In genomic region chr11:69509846-69510390, GRCh38 we compare ENCODE assay signal across 29 cellular contexts. TPM values are rescaled to one million over a fixed set of nuclear protein-coding genes. Genes with fewer than 3 reads are reported as not detected.
"Had no signal": no experiment of that assay in that cellular context is flagged by ENCODE, and none has a peak within 500 bp of the region (broad histone marks: within the 10 kb centered on the region; RNA-seq: fewer than 3 reads in every experiment).

No MANE protein-coding gene starts in this region.

- H3K36me3 ChIP-seq: heart left ventricle, neutrophil, pancreas, upper lobe of left lung had no signal

- H3K27me3 Mint-ChIP-seq: activated naive CD8-positive, alpha-beta T cell treated with anti-CD3 and anti-CD28 coated beads for 36 hours had no signal

- H3K4me3 Mint-ChIP-seq: activated CD4-positive, alpha-beta T cell treated with anti-CD3 and anti-CD28 coated beads, Interleukin-2, amount 10 ng/mL, durations not matched to agents 24 days and 14 days; activated naive CD8-positive, alpha-beta T cell treated with anti-CD3 and anti-CD28 coated beads for 36 hours; activated T-cell treated with anti-CD3 and anti-CD28 coated beads, Interleukin-2, amount 50 U/mL, for 24 hours; natural killer cell treated with Interleukin-12 subunit alpha and Interleukin-12 subunit beta and Interleukin-15 and Interleukin-18, amount 100 ng/mL, for 72 hours; stimulated activated naive B cell treated with anti-CD40 and anti-IgM and Interleukin-4, amounts not matched to agents 10 μg/mL and 1 μg/mL and 100 μg/mL, for 72 hours; T-cell; T-helper 2 cell treated with Interferon-gamma antibody and Interleukin-4, amounts not matched to agents 5 μg/mL and 100 μg/mL, for 36 hours had no signal

- DNase-seq: activated CD4-positive, alpha-beta T cell treated with anti-CD3 and anti-CD28 coated beads, Interleukin-2, amount 10 ng/mL, durations not matched to agents 24 days and 14 days; activated naive CD4-positive, alpha-beta T cell treated with Interleukin-2 at 50 U/mL for 16 hours; activated naive CD8-positive, alpha-beta T cell treated with anti-CD3 and anti-CD28 coated beads for 36 hours; activated T-cell treated with anti-CD3 and anti-CD28 coated beads, Interleukin-2, amount 50 U/mL, for 24 hours; cerebellar nuclear complex; effector CD4-positive, alpha-beta T cell; heart left ventricle; stimulated activated CD4-positive, alpha-beta T cell treated with anti-CD3 and anti-CD28 coated beads, Interleukin-15, amount 100 ng/mL, for 24 hours; stimulated activated CD4-positive, alpha-beta T cell treated with anti-CD3 and anti-CD28 coated beads, Interleukin-2, amount 100 ng/mL, for 48 hours; stimulated activated CD8-positive, alpha-beta memory T cell treated with anti-CD3 and anti-CD28 coated beads, Interleukin-4, amount 100 ng/mL, for 48 hours; stimulated activated naive B cell treated with anti-CD40 and anti-IgM and Interleukin-4, amounts not matched to agents 10 μg/mL and 1 μg/mL and 100 μg/mL, for 72 hours; T-cell had no signal

- H3K36me3 Mint-ChIP-seq: activated naive CD8-positive, alpha-beta T cell treated with anti-CD3 and anti-CD28 coated beads for 36 hours; natural killer cell treated with Interleukin-12 subunit alpha and Interleukin-12 subunit beta and Interleukin-15 and Interleukin-18, amount 100 ng/mL, for 72 hours; T-cell had no signal

- H3K27me3 ChIP-seq: heart left ventricle, pancreas, upper lobe of left lung had no signal

- H3K4me3 ChIP-seq: heart left ventricle, pancreas, skin epidermis, upper lobe of left lung had no signal

- ATAC-seq: activated CD4-positive, CD25-positive, alpha-beta regulatory T cell treated with anti-CD3 and anti-CD28 coated beads, Interleukin-2, amount 50 U/mL, for 24 hours; heart left ventricle; left lobe of liver; pancreas; right cardiac atrium; stimulated activated naive B cell treated with anti-CD40 and anti-IgM and Interleukin-4, amounts not matched to agents 10 μg/mL and 1 μg/mL and 100 μg/mL, for 72 hours; T-cell had no signal

- H3K9me3 Mint-ChIP-seq: activated CD4-positive, alpha-beta T cell treated with anti-CD3 and anti-CD28 coated beads, Interleukin-2, amount 10 ng/mL, durations not matched to agents 24 days and 14 days; activated T-cell treated with anti-CD3 and anti-CD28 coated beads, Interleukin-2, amount 50 U/mL, for 24 hours; activated T-helper 2 cell treated with anti-CD3 and anti-CD28 coated beads, Interferon-gamma antibody, Interleukin-2, Interleukin-4, amounts not matched to agents 10 μg/mL and 5 μg/mL and 100 μg/mL, durations not matched to agents 14 hours and 24 hours and 36 hours; natural killer cell treated with Interleukin-12 subunit alpha and Interleukin-12 subunit beta and Interleukin-15 and Interleukin-18, amount 100 ng/mL, for 72 hours; T-helper 2 cell treated with Interferon-gamma antibody and Interleukin-4, amounts not matched to agents 5 μg/mL and 100 μg/mL, for 36 hours had no signal

- H3K4me1 ChIP-seq: pancreas had no signal

- H3K9me3 ChIP-seq: neutrophil, pancreas, upper lobe of left lung had no signal

- H3K27ac Mint-ChIP-seq: activated CD4-positive, alpha-beta T cell treated with anti-CD3 and anti-CD28 coated beads, Interleukin-2, amount 10 ng/mL, durations not matched to agents 24 days and 14 days; activated naive CD8-positive, alpha-beta T cell treated with anti-CD3 and anti-CD28 coated beads for 36 hours; activated T-cell treated with anti-CD3 and anti-CD28 coated beads, Interleukin-2, amount 50 U/mL, for 24 hours; activated T-helper 2 cell treated with anti-CD3 and anti-CD28 coated beads, Interferon-gamma antibody, Interleukin-2, Interleukin-4, amounts not matched to agents 10 μg/mL and 5 μg/mL and 100 μg/mL, durations not matched to agents 14 hours and 24 hours and 36 hours; natural killer cell treated with Interleukin-12 subunit alpha and Interleukin-12 subunit beta and Interleukin-15 and Interleukin-18, amount 100 ng/mL, for 72 hours; stimulated activated naive B cell treated with anti-CD40 and anti-IgM and Interleukin-4, amounts not matched to agents 10 μg/mL and 1 μg/mL and 100 μg/mL, for 72 hours; T-cell; T-helper 2 cell treated with Interferon-gamma antibody and Interleukin-4, amounts not matched to agents 5 μg/mL and 100 μg/mL, for 36 hours had no signal

- H3K27ac ChIP-seq: heart left ventricle, neutrophil, pancreas, skin epidermis, upper lobe of left lung, VCaP had no signal

RNA-seq across cellular contexts. Expression of gene LINC01488, which starts 28.5 kb away (rescaled TPM):
- total RNA-seq: activated CD4-positive, alpha-beta T cell treated with anti-CD3 and anti-CD28 coated beads, Interleukin-2, amount 10 ng/mL, durations not matched to agents 24 days and 14 days; activated naive CD8-positive, alpha-beta T cell treated with anti-CD3 and anti-CD28 coated beads for 36 hours; activated T-helper 2 cell treated with anti-CD3 and anti-CD28 coated beads, Interferon-gamma antibody, Interleukin-2, Interleukin-4, amounts not matched to agents 10 μg/mL and 5 μg/mL and 100 μg/mL, durations not matched to agents 14 hours and 24 hours and 36 hours; bronchial epithelial cell; epithelial cell of proximal tubule; fibroblast of villous mesenchyme; natural killer cell treated with Interleukin-12 subunit alpha and Interleukin-12 subunit beta and Interleukin-15 and Interleukin-18, amount 100 ng/mL, for 72 hours; pancreas; pulmonary artery endothelial cell; T-cell; temporal lobe; upper lobe of left lung had no signal
- polyA plus RNA-seq: keratinocyte, pancreas had no signal
